Comparison of ENCODE assay signal across 1 cellular context in genomic region chr18:56563568-56563967, GRCh38.
TF ChIP-seq lines count a peak whose summit lies in the region.

No MANE protein-coding gene starts in this region.

TF ChIP-seq in WTC11, 78 proteins besides CTCF, POLR2A, EP300 and RAD21 (continued from another document):
- TF ChIP-seq ZNF138 (CRISPR knock-in tag; conservative IDR thresholded peaks at IDR 0.05) (0 out of 2 replicates have a peak, but pooled peaks have one; percentile 61), ELF4 (CRISPR knock-in tag; IDR thresholded peaks at IDR 0.05; ENCODE audit: low read depth) (no peak), SP1 (CRISPR knock-in tag; conservative IDR thresholded peaks at IDR 0.05) (peak; percentile 70), ZNF281 (CRISPR knock-in tag; IDR thresholded peaks at IDR 0.05) (no peak), ATF3 (CRISPR knock-in tag; conservative IDR thresholded peaks at IDR 0.05) (no peak), TP53 (CRISPR knock-in tag; IDR thresholded peaks at IDR 0.05) (no peak)
